ENCODE assay signal across 8 cellular contexts in the genomic region with DNA sequence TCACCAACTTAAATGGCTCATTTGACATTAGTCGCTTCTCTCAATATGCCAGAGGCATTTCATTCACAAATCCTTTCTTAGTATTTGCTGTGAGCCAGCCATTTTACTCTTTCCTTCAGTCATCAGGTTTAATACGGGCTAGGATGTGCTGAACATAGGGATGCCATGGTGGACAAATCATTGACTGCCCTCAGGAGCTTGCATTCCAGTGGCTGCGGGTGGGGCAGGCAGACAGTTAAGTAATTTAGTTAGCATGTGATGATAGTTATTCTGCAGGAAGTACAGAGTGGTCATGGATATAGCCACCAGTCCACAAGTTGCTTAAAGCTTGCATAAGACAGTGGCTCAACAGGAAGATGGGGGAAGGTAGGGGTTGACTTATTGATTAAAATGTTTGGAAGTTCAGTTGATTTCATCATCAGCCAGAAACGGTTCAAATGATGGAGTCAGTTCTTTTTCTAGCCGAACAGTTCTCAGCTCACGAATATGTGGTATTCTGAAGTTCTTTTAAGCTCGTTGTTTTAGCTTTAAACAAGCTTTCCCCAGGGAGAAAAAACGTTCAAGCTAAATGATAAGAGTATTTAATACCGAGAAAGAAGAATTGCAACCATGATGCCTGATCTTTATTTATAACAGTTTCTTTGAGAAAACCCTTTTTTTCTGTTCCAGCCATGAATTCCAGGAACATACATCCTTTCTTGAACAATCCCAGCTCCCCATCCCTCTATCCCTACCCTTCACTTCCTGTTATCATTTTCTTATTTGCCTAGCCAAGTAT. TPM values are rescaled to one million over a fixed set of nuclear protein-coding genes. Genes with fewer than 3 reads are reported as not detected.
A peak's percentile ranks its signal among the peaks of the same experiment; 100 is the strongest.
DNase-seq lines count a peak whose midpoint lies in the region; ATAC-seq lines count a peak whose summit lies in the region.

No MANE protein-coding gene starts in this region.

- H3K27ac ChIP-seq in substantia nigra (ENCODE audit: low read depth, low read length, poor library complexity, severe bottlenecking): peak overlapping the region; percentile 97

- DNase-seq in A172 (ENCODE audit: low spot score): peak; percentile 52
- DNase-seq in HK-2 (ENCODE audit: unreplicated experiment): peak; percentile 62
- no peak for DNase-seq in activated naive CD8-positive, alpha-beta T cell treated with anti-CD3 and anti-CD28 coated beads, Interleukin-2, amount 50 U/mL, for 24 hours
- peak; percentile 66 for DNase-seq in inferior parietal cortex (ENCODE audit: extremely low spot score)
- DNase-seq in substantia nigra (lab: John Stamatoyannopoulos, UW): peak in 9 of 49 donors; percentile 4 to 71 (median 38)
- DNase-seq in NCI-H1436 (lab: John Stamatoyannopoulos, UW): no peak
- DNase-seq in stimulated activated naive CD4-positive, alpha-beta T cell treated with Interleukin-2 at 50 U/mL for 16 hours (lab: John Stamatoyannopoulos, UW): no peak
- no peak for DNase-seq in NCI-H2171 treated with DMSO at 0.1 percent for 48 hours (lab: John Stamatoyannopoulos, UW)

- ATAC-seq in activated naive CD8-positive, alpha-beta T cell treated with anti-CD3 and anti-CD28 coated beads, Interleukin-2, amount 50 U/mL, for 24 hours: no peak

- peaks cover 7% of the 10 kb centered on the region for H3K4me1 Mint-ChIP-seq in activated naive CD8-positive, alpha-beta T cell treated with anti-CD3 and anti-CD28 coated beads, Interleukin-2, amount 50 U/mL, for 24 hours

- H3K4me3 Mint-ChIP-seq in activated naive CD8-positive, alpha-beta T cell treated with anti-CD3 and anti-CD28 coated beads, Interleukin-2, amount 50 U/mL, for 24 hours: peak overlapping the region; percentile 68

- H3K27me3 Mint-ChIP-seq in activated naive CD8-positive, alpha-beta T cell treated with anti-CD3 and anti-CD28 coated beads, Interleukin-2, amount 50 U/mL, for 24 hours: peaks cover 43% of the 10 kb centered on the region

- H3K36me3 Mint-ChIP-seq in activated naive CD8-positive, alpha-beta T cell treated with anti-CD3 and anti-CD28 coated beads, Interleukin-2, amount 50 U/mL, for 24 hours (ENCODE audit: low read depth): no peaks in the 10 kb centered on the region

- no peaks in the 10 kb centered on the region for H3K9me3 Mint-ChIP-seq in activated naive CD8-positive, alpha-beta T cell treated with anti-CD3 and anti-CD28 coated beads, Interleukin-2, amount 50 U/mL, for 24 hours

- no peak overlapping the region for H3K27ac Mint-ChIP-seq in activated naive CD8-positive, alpha-beta T cell treated with anti-CD3 and anti-CD28 coated beads, Interleukin-2, amount 50 U/mL, for 24 hours

RNA-seq across cellular contexts. Expression of a gene that starts 1.4 kb away (rescaled TPM):
- 1.3 and 4.3 TPM in 2 replicates for total RNA-seq in A172 (2014; rRNA removed; shearing (Covaris generic))

Comparison
In these comparisons a context has a peak if more than half of its experiments do, and no peak if none do; other contexts are left out.
1. DNase-seq: peak in A172 (single experiment), HK-2 (single experiment) and inferior parietal cortex (single experiment); none in activated naive CD8-positive, alpha-beta T cell treated with anti-CD3 and anti-CD28 coated beads, Interleukin-2, amount 50 U/mL, for 24 hours (single experiment), NCI-H1436 (single experiment), stimulated activated naive CD4-positive, alpha-beta T cell treated with Interleukin-2 at 50 U/mL for 16 hours (single experiment) and NCI-H2171 treated with DMSO at 0.1 percent for 48 hours (single experiment).